Comparison of ENCODE assay signal across 23 cellular contexts in genomic region chr3:4147719-4148118, GRCh38.
"Had no signal": no experiment of that assay in that cellular context is flagged by ENCODE, and none has a peak within 500 bp of the region (broad histone marks: within the 10 kb centered on the region; RNA-seq: fewer than 3 reads in every experiment).

No MANE protein-coding gene starts in this region.

- H3K4me2 ChIP-seq: SK-N-SH had no signal

- H3K9ac ChIP-seq: SK-N-SH had no signal

- H3K9me3 ChIP-seq: MG63, SK-N-SH had no signal

- H3K36me3 ChIP-seq: MG63 had no signal

- H3K27me3 ChIP-seq: MG63 had no signal

- ATAC-seq: T-cell had no signal

- DNase-seq: Karpas-422, KBM-7, MG63, NCI-H1092, NCI-H1105 treated with DMSO at 0.1 percent for 48 hours, NCI-H1417 treated with DMSO at 0.1 percent for 48 hours, NCI-H146, NCI-H1694 treated with DMSO at 0.1 percent for 48 hours, NCI-H2029, NCI-H2081 treated with DMSO at 0.1 percent for 48 hours, NCI-H2171, NCI-H226, NCI-H446, NCI-H510A, NCI-H524 treated with DMSO at 0.1 percent for 48 hours, NCI-H69, NCI-H774, SHP77, SK-N-SH, SW 1271, T-cell had no signal

- H3K4me3 ChIP-seq: MG63 had no signal

- FAIRE-seq: RCC 7860 had no signal

- H3K27ac ChIP-seq: RWPE1 had no signal
